ENCODE assay signal across 25 cellular contexts in genomic region chr7:133777701-133778100, GRCh38.
"Had no signal": no experiment of that assay in that cellular context is flagged by ENCODE, and none has a peak within 500 bp of the region (broad histone marks: within the 10 kb centered on the region; RNA-seq: fewer than 3 reads in every experiment).

No MANE protein-coding gene starts in this region.

- H3K36me3 ChIP-seq: stomach, suprapubic skin, thoracic aorta, thyroid gland, tibial artery, transverse colon, upper lobe of left lung, upper lobe of right lung, uterus, vagina had no signal

- FAIRE-seq: urothelium cell line had no signal

- H3K9me3 ChIP-seq: stomach, suprapubic skin, testis, thoracic aorta, thyroid gland, tibial artery, tibial nerve, transverse colon, upper lobe of left lung, upper lobe of right lung, uterus, vagina had no signal

- H3K27ac ChIP-seq: stomach, suprapubic skin, testis, thoracic aorta, thyroid gland, tibial artery, tibial nerve, transverse colon, upper lobe of left lung, upper lobe of right lung, uterus, vagina had no signal

- H3K4me3 ChIP-seq: stomach, suprapubic skin, testis, thoracic aorta, thyroid gland, tibial artery, tibial nerve, transverse colon, upper lobe of left lung, upper lobe of right lung, uterus, vagina had no signal

- H3K4me1 ChIP-seq: stomach, suprapubic skin, testis, thyroid gland, tibial artery, tibial nerve, transverse colon, upper lobe of left lung, upper lobe of right lung, uterus, vagina had no signal

- H3K27me3 ChIP-seq: stomach, suprapubic skin, testis, thyroid gland, tibial artery, tibial nerve, transverse colon, upper lobe of left lung, upper lobe of right lung, uterus, vagina had no signal

- DNase-seq: stimulated activated CD4-positive, alpha-beta T cell treated with anti-CD3 and anti-CD28 coated beads, Interleukin-2, amount 100 ng/mL, for 48 hours; stimulated activated CD4-positive, alpha-beta T cell treated with anti-CD3 and anti-CD28 coated beads, Interleukin-4, amount 100 ng/mL, for 1 hour; stimulated activated CD4-positive, alpha-beta T cell treated with anti-CD3 and anti-CD28 coated beads, Interleukin-4, amount 100 ng/mL, for 24 hours; stimulated activated CD4-positive, alpha-beta T cell treated with anti-CD3 and anti-CD28 coated beads, Interleukin-4, amount 100 ng/mL, for 4 hours; stimulated activated CD8-positive, alpha-beta memory T cell treated with anti-CD3 and anti-CD28 coated beads, Interleukin-4, amount 100 ng/mL, for 48 hours; stimulated activated naive B cell treated with anti-CD40 and anti-IgM and Interleukin-4, amounts not matched to agents 10 μg/mL and 1 μg/mL and 100 μg/mL, for 72 hours; stimulated activated naive CD4-positive, alpha-beta T cell; stimulated activated naive CD4-positive, alpha-beta T cell treated with Interleukin-2 at 50 U/mL for 16 hours; stimulated activated naive CD8-positive, alpha-beta T cell treated with anti-CD3 and anti-CD28 coated beads, Interleukin-15, amount 100 ng/mL, for 72 hours; stimulated activated naive CD8-positive, alpha-beta T cell treated with anti-CD3 and anti-CD28 coated beads, Interleukin-15, Interleukin-2, amounts not matched to agents 100 U/mL and 50 U/mL, for 24 hours; stomach; substantia nigra; testis; thyroid gland; tibial artery; transverse colon; trophoblast cell; upper lobe of left lung; upper lobe of right lung; uterus had no signal
